In genomic region chr4:66178901-66179300, GRCh38 we compare ENCODE assay signal across 16 cellular contexts.
DNase-seq lines count a peak whose midpoint lies in the region; ATAC-seq lines count a peak whose summit lies in the region.
"Had no signal": no experiment of that assay in that cellular context is flagged by ENCODE, and none has a peak within 500 bp of the region (broad histone marks: within the 10 kb centered on the region; RNA-seq: fewer than 3 reads in every experiment).

No MANE protein-coding gene starts in this region.

- H3K27ac Mint-ChIP-seq in activated naive CD4-positive, alpha-beta T cell treated with anti-CD3 and anti-CD28 coated beads, Interleukin-2, amount 50 U/mL, for 72 hours, result no peak overlapping the region
- H3K27ac Mint-ChIP-seq: activated naive CD4-positive, alpha-beta T cell treated with anti-CD3 and anti-CD28 coated beads for 36 hours had no signal

- peaks cover 12 to 22% of the 10 kb centered on the region in 2 donors for H3K9me3 Mint-ChIP-seq in activated naive CD4-positive, alpha-beta T cell treated with anti-CD3 and anti-CD28 coated beads, Interleukin-2, amount 50 U/mL, for 72 hours
- H3K9me3 Mint-ChIP-seq: nephron had no signal

- DNase-seq in NCI-H82 (lab: John Stamatoyannopoulos, UW) (peak; percentile 29), NCI-H82 treated with DMSO at 0.1 percent for 48 hours (lab: John Stamatoyannopoulos, UW; ENCODE audit: unreplicated experiment) (no peak), T1000 (lab: John Stamatoyannopoulos, UW) (peak; percentile 19), glomerular visceral epithelial cell (ENCODE audit: extremely low spot score) (peak; percentile 82), stromal cell of bone marrow (ENCODE audit: low read depth) (peak; percentile 24)
- DNase-seq in activated naive CD4-positive, alpha-beta T cell treated with anti-CD3 and anti-CD28 coated beads, Interleukin-2, amount 50 U/mL, for 72 hours (ENCODE audit: low spot score in 2 of 2), result no peak
- DNase-seq: activated naive CD4-positive, alpha-beta T cell treated with anti-CD3 and anti-CD28 coated beads for 36 hours; cortex of kidney; DMS79; kidney glomerular epithelial cell; NCI-H187 treated with DMSO at 0.1 percent for 48 hours; T-helper 2 cell; upper lobe of right lung had no signal

- no peaks in the 10 kb centered on the region for H3K36me3 Mint-ChIP-seq in activated naive CD4-positive, alpha-beta T cell treated with anti-CD3 and anti-CD28 coated beads, Interleukin-2, amount 50 U/mL, for 72 hours

- ATAC-seq in activated naive CD4-positive, alpha-beta T cell treated with anti-CD3 and anti-CD28 coated beads, Interleukin-2, amount 50 U/mL, for 72 hours, result no peak
- ATAC-seq in GM18870 (IDR thresholded peaks at IDR 0.05; ENCODE audit: unreplicated experiment), result no peak
- no peak for ATAC-seq in HG03139 (IDR thresholded peaks at IDR 0.05; ENCODE audit: unreplicated experiment)
- ATAC-seq: upper lobe of right lung had no signal

Comparison
In these comparisons a context has a peak if more than half of its experiments do, and no peak if none do; other contexts are left out.
1. DNase-seq: peak in NCI-H82 (single experiment), T1000 (single experiment), glomerular visceral epithelial cell (single experiment) and stromal cell of bone marrow (single experiment); none in NCI-H82 treated with DMSO at 0.1 percent for 48 hours (single experiment) and activated naive CD4-positive, alpha-beta T cell treated with anti-CD3 and anti-CD28 coated beads, Interleukin-2, amount 50 U/mL, for 72 hours (0 of 2).